Comparison of ENCODE assay signal across 8 cellular contexts in genomic region chr6:15962449-15962764, GRCh38.
DNase-seq lines count a peak whose midpoint lies in the region; ATAC-seq and TF ChIP-seq lines count a peak whose summit lies in the region.

No MANE protein-coding gene starts in this region.

- DNase-seq in EL (peak; percentile 91), HS-27A (ENCODE audit: low read depth) (peak; percentile 68), mammary epithelial cell (peak; percentile 68), mesothelial cell of epicardium (ENCODE audit: low spot score in 2 of 2, unreplicated experiment in 2 of 2) (no peak), middle frontal gyrus (ENCODE audit: extremely low spot score, low spot score) (no peak), activated gamma-delta T cell (lab: John Stamatoyannopoulos, UW) (no peak)
- no peak for DNase-seq in stimulated activated CD4-positive, alpha-beta T cell treated with anti-CD3 and anti-CD28 coated beads, Interleukin-4, amount 100 ng/mL, for 4 hours

- no peak overlapping the region for H3K9ac ChIP-seq in mammary epithelial cell (ENCODE audit: insufficient read depth, low read length)

- TF ChIP-seq CTCF in mammary epithelial cell (conservative IDR thresholded peaks at IDR 0.05 in 1 of 2, IDR thresholded peaks at IDR 0.05 in 1 of 2; ENCODE audit: extremely low read depth in 1 of 2, insufficient read depth in 1 of 2, low read depth in 1 of 2, low read length in 2 of 2) (no peak), mesothelial cell of epicardium (IDR thresholded peaks at IDR 0.05; ENCODE audit: unreplicated experiment) (no peak)

- no peak overlapping the region for H3K4me3 Mint-ChIP-seq in mesothelial cell of epicardium

- in situ Hi-C loops in mammary epithelial cell (cut with MboI; ENCODE audit: low sequenced_read_pairs in 2 of 2) = no loop called here

- no peaks in the 10 kb centered on the region for H3K36me3 ChIP-seq in mammary epithelial cell (ENCODE audit: insufficient read depth, low read length)

- H3K4me1 ChIP-seq in mammary epithelial cell (ENCODE audit: insufficient read depth, low read length) = peaks cover 17% of the 10 kb centered on the region

- no peaks in the 10 kb centered on the region for H3K9me3 ChIP-seq in mammary epithelial cell (replicated peaks; ENCODE audit: insufficient read depth, low read length)

- H3K27ac ChIP-seq in mammary epithelial cell (ENCODE audit: insufficient read depth, low read depth, low read length) = peak overlapping the region; percentile 42

- H4K20me1 ChIP-seq in mammary epithelial cell (ENCODE audit: insufficient read depth, low read length) = no peaks in the 10 kb centered on the region

- no peak for ATAC-seq in GM19467 (IDR thresholded peaks at IDR 0.05; ENCODE audit: unreplicated experiment)

- H3K27me3 ChIP-seq in mammary epithelial cell (ENCODE audit: insufficient read depth, low read length) = no peaks in the 10 kb centered on the region

- BruUV-seq in mammary epithelial cell (replicated peaks; lab: Mats Ljungman, UMichigan) = no TSS peak

- H3K27me3 Mint-ChIP-seq in mesothelial cell of epicardium (ENCODE audit: low read depth) = no peaks in the 10 kb centered on the region

- H3K79me2 ChIP-seq in mammary epithelial cell (ENCODE audit: insufficient read depth, low read length) = no peaks in the 10 kb centered on the region

- peak overlapping the region; percentile 48 for H3K27ac Mint-ChIP-seq in mesothelial cell of epicardium

- H3K9me3 Mint-ChIP-seq in mesothelial cell of epicardium = peaks cover 7% of the 10 kb centered on the region

- peaks cover 3% of the 10 kb centered on the region for H3K4me1 Mint-ChIP-seq in mesothelial cell of epicardium

- CTCF ChIA-PET in mammary epithelial cell (lab: Charles Lee; ENCODE audit: low non-redundant PET) = no interaction called here

- H2AFZ ChIP-seq in mammary epithelial cell (ENCODE audit: low read depth, low read length) = peak overlapping the region; percentile 80

- 85% methylated on average over 1 of the region's 2 CpGs for WGBS in mammary epithelial cell (ENCODE audit: low coverage, missing lambda C conversion rate)

- peak overlapping the region; percentile 32 for H3K4me2 ChIP-seq in mammary epithelial cell (ENCODE audit: insufficient read depth, low read depth, low read length)

- H3K4me3 ChIP-seq in mammary epithelial cell (replicated peaks in 1 of 3; ENCODE audit: insufficient read depth in 1 of 3, low read depth in 2 of 3, low read length in 3 of 3) = no peak overlapping the region

- H3K36me3 Mint-ChIP-seq in mesothelial cell of epicardium = no peaks in the 10 kb centered on the region

- intact Hi-C loops in mammary epithelial cell (cut with micrococcal nuclease) = no loop called here

- dilution Hi-C loops in mammary epithelial cell (cut with HindIII; ENCODE audit: low sequenced_read_pairs) = loop anchor here (5.0 kb wide), 1 partner anchor 35 kb away; no protein-coding TSS in a partner anchor

Comparison
In these comparisons a context has a peak if more than half of its experiments do, and no peak if none do; other contexts are left out.
1. DNase-seq: peak in EL (single experiment), HS-27A (single experiment) and mammary epithelial cell (single experiment); none in mesothelial cell of epicardium (0 of 2), stimulated activated CD4-positive, alpha-beta T cell treated with anti-CD3 and anti-CD28 coated beads, Interleukin-4, amount 100 ng/mL, for 4 hours (0 of 2), middle frontal gyrus (single experiment) and activated gamma-delta T cell (single experiment).